In the genomic region with DNA sequence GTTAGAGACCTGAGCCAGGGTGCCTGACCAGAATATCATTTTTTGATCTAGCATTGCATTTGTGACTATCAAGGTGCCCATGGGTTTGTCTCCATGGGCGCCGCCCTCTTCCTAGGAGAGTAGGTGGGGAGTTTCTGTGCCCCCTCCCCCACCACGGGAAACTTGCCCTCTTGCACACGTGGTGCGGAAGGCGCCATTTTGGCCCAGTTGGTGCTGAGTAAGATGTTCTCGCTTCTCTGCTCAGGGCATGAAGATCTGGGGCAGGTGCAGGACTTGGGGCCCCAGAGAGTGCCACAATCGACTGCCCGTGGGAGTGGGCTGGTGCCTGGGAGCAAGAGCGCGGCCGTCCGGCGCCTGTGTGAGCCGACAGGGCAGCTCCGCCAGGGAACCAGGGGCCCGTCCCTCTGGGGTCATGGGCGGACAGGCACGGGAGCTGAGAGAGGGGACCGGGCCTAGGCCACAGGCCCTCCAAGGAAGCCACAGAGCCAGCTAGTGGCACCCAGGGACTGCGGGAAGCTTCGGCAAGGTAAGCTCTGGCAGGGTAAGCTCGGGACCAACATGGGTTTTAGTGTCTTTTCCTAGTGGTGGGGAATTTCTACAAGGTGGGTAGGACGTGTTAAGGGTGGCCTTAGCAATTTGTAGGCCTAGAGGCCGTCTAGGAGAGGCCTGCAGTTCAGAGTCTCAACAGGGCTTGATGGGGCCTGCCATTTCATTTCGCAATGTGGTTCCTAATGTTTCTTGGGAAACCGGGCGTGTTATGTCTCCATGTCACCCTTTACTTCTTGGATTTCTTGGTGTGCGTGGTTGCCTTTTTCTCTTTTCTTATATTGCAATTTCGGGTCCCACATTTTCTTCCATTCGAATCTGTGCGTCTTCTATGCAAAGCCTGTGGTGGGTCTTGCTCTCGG, we compare ENCODE assay signal across 30 cellular contexts.
"Had no signal": no experiment of that assay in that cellular context is flagged by ENCODE, and none has a peak within 500 bp of the region (broad histone marks: within the 10 kb centered on the region; RNA-seq: fewer than 3 reads in every experiment).

No MANE protein-coding gene starts in this region.

- H3K27me3 Mint-ChIP-seq: activated CD8-positive, alpha-beta T cell treated with anti-CD3 and anti-CD28 coated beads for 36 hours; activated naive CD4-positive, alpha-beta T cell treated with anti-CD3 and anti-CD28 coated beads, Interleukin-2, amount 50 U/mL, for 24 hours; activated naive CD8-positive, alpha-beta T cell treated with anti-CD3 and anti-CD28 coated beads, Interleukin-2, amount 50 U/mL, for 24 hours; naive B cell had no signal

- H3K4me1 ChIP-seq: gastroesophageal sphincter, parathyroid adenoma, psoas muscle, sigmoid colon, transverse colon had no signal

- H3K4me3 Mint-ChIP-seq: activated CD8-positive, alpha-beta T cell treated with anti-CD3 and anti-CD28 coated beads for 36 hours; activated naive CD4-positive, alpha-beta T cell treated with anti-CD3 and anti-CD28 coated beads, Interleukin-2, amount 50 U/mL, for 24 hours; activated naive CD8-positive, alpha-beta T cell treated with anti-CD3 and anti-CD28 coated beads, Interleukin-2, amount 50 U/mL, for 24 hours; naive B cell; stimulated activated naive B cell treated with anti-CD40 and anti-IgM and Interleukin-4, amounts not matched to agents 10 μg/mL and 1 μg/mL and 100 μg/mL, for 72 hours had no signal

- H2AFZ ChIP-seq: parathyroid adenoma had no signal

- H3K4me1 Mint-ChIP-seq: activated naive CD4-positive, alpha-beta T cell treated with anti-CD3 and anti-CD28 coated beads, Interleukin-2, amount 50 U/mL, for 24 hours; activated naive CD8-positive, alpha-beta T cell treated with anti-CD3 and anti-CD28 coated beads, Interleukin-2, amount 50 U/mL, for 24 hours; naive B cell; stimulated activated naive B cell treated with anti-CD40 and anti-IgM and Interleukin-4, amounts not matched to agents 10 μg/mL and 1 μg/mL and 100 μg/mL, for 72 hours had no signal

- DNase-seq: activated CD4-positive, alpha-beta T cell treated with anti-CD3 and anti-CD28 coated beads, Interleukin-2, amount 50 U/mL, for 1 hour; activated CD4-positive, CD25-positive, alpha-beta regulatory T cell treated with anti-CD3 and anti-CD28 coated beads, Interleukin-2, amount 50 U/mL, for 72 hours; activated CD8-positive, alpha-beta T cell treated with anti-CD3 and anti-CD28 coated beads for 36 hours; activated naive CD8-positive, alpha-beta T cell treated with anti-CD3 and anti-CD28 coated beads, Interleukin-2, amount 50 U/mL, for 24 hours; activated T-cell treated with anti-CD3 and anti-CD28 coated beads, Interleukin-2, amount 50 U/mL, for 48 hours; amygdala; dorsolateral prefrontal cortex; effector memory CD4-positive, alpha-beta T cell; erythroblast; head of caudate nucleus; hippocampal formation; left cardiac atrium; mammary epithelial cell; naive B cell; nucleus accumbens; psoas muscle; sigmoid colon; small intestine; stimulated activated CD4-positive, alpha-beta T cell treated with anti-CD3 and anti-CD28 coated beads, Interleukin-1b, Interleukin-23, amount 100 ng/mL, for 48 hours; stimulated activated naive B cell treated with anti-CD40 and anti-IgM and Interleukin-4, amounts not matched to agents 10 μg/mL and 1 μg/mL and 100 μg/mL, for 72 hours; T-helper 9 cell; transverse colon; WERI-Rb-1 had no signal

- H3K36me3 Mint-ChIP-seq: activated naive CD4-positive, alpha-beta T cell treated with anti-CD3 and anti-CD28 coated beads, Interleukin-2, amount 50 U/mL, for 24 hours; naive B cell; stimulated activated naive B cell treated with anti-CD40 and anti-IgM and Interleukin-4, amounts not matched to agents 10 μg/mL and 1 μg/mL and 100 μg/mL, for 72 hours had no signal

- H3K9me3 Mint-ChIP-seq: activated CD8-positive, alpha-beta T cell treated with anti-CD3 and anti-CD28 coated beads for 36 hours; activated naive CD4-positive, alpha-beta T cell treated with anti-CD3 and anti-CD28 coated beads, Interleukin-2, amount 50 U/mL, for 24 hours; activated naive CD8-positive, alpha-beta T cell treated with anti-CD3 and anti-CD28 coated beads, Interleukin-2, amount 50 U/mL, for 24 hours; activated T-helper 2 cell treated with anti-CD3 and anti-CD28 coated beads, Interferon-gamma antibody, Interleukin-2, Interleukin-4, amounts not matched to agents 10 μg/mL and 5 μg/mL and 100 μg/mL, durations not matched to agents 14 hours and 24 hours and 36 hours; naive B cell had no signal

- H3K36me3 ChIP-seq: gastroesophageal sphincter, sigmoid colon, transverse colon had no signal

- H3K9me3 ChIP-seq: gastroesophageal sphincter, psoas muscle, sigmoid colon, transverse colon had no signal

- FAIRE-seq: colon, keratinocyte, small intestine, urothelium cell line had no signal

- H3K27me3 ChIP-seq: dorsolateral prefrontal cortex, gastroesophageal sphincter, sigmoid colon, transverse colon had no signal

- ATAC-seq: activated CD8-positive, alpha-beta T cell treated with anti-CD3 and anti-CD28 coated beads for 36 hours; gastroesophageal sphincter; left cardiac atrium; stimulated activated naive B cell treated with anti-CD40 and anti-IgM and Interleukin-4, amounts not matched to agents 10 μg/mL and 1 μg/mL and 100 μg/mL, for 72 hours had no signal

- H3K4me3 ChIP-seq: dorsolateral prefrontal cortex, gastroesophageal sphincter, psoas muscle, sigmoid colon, transverse colon had no signal

- H3K27ac Mint-ChIP-seq: activated CD8-positive, alpha-beta T cell treated with anti-CD3 and anti-CD28 coated beads for 36 hours; activated naive CD4-positive, alpha-beta T cell treated with anti-CD3 and anti-CD28 coated beads, Interleukin-2, amount 50 U/mL, for 24 hours; activated naive CD8-positive, alpha-beta T cell treated with anti-CD3 and anti-CD28 coated beads, Interleukin-2, amount 50 U/mL, for 24 hours; activated T-helper 2 cell treated with anti-CD3 and anti-CD28 coated beads, Interferon-gamma antibody, Interleukin-2, Interleukin-4, amounts not matched to agents 10 μg/mL and 5 μg/mL and 100 μg/mL, durations not matched to agents 14 hours and 24 hours and 36 hours; stimulated activated naive B cell treated with anti-CD40 and anti-IgM and Interleukin-4, amounts not matched to agents 10 μg/mL and 1 μg/mL and 100 μg/mL, for 72 hours had no signal

- H3K9ac ChIP-seq: parathyroid adenoma had no signal

- H3K27ac ChIP-seq: dorsolateral prefrontal cortex, gastroesophageal sphincter, parathyroid adenoma, psoas muscle, sigmoid colon, transverse colon, WERI-Rb-1 had no signal
